Comparison of ENCODE assay signal across 8 cellular contexts in genomic region chr10:43647576-43647975, GRCh38. TPM values are rescaled to one million over a fixed set of nuclear protein-coding genes. Genes with fewer than 3 reads are reported as not detected.
A peak's percentile ranks its signal among the peaks of the same experiment; 100 is the strongest.
DNase-seq lines count a peak whose midpoint lies in the region; TF ChIP-seq lines count a peak whose summit lies in the region.

No MANE protein-coding gene starts in this region.

- H3K9ac ChIP-seq in BLaER1 treated with 17β-estradiol and CSF1 and Interleukin-3, amounts not matched to agents 10 nM and 100 nM, result peak overlapping the region; percentile 94 to 99 (median 98); a peak in 18 of 22 replicates

- no peaks in the 10 kb centered on the region for H4K20me1 ChIP-seq in BLaER1 treated with 17β-estradiol and CSF1 and Interleukin-3, amounts not matched to agents 10 nM and 100 nM

- DNase-seq in LHCN-M2 (ENCODE audit: low read depth) (peak; percentile 74), nephron progenitor cell (no peak), T-helper 9 cell (no peak), NCI-H2227 (lab: John Stamatoyannopoulos, UW; ENCODE audit: unreplicated experiment) (no peak), KBM-7 (no peak), CD1c-positive myeloid dendritic cell (ENCODE audit: extremely low spot score) (no peak)

- H3K4me2 ChIP-seq in BLaER1 treated with 17β-estradiol and CSF1 and Interleukin-3, amounts not matched to agents 10 nM and 100 nM, result peak overlapping the region; percentile 68 to 92 (median 83)

- peak overlapping the region; percentile 72 for H3K27ac Mint-ChIP-seq in dendritic cell treated with granulocyte-macrophage colony-stimulating factor and Interleukin-4, amounts not matched to agents 40 ng/mL and 50 ng/mL, for 4 days
- no peak overlapping the region for H3K27ac Mint-ChIP-seq in nephron progenitor cell

- peaks cover 43% of the 10 kb centered on the region for H3K9me3 Mint-ChIP-seq in dendritic cell treated with granulocyte-macrophage colony-stimulating factor and Interleukin-4, amounts not matched to agents 40 ng/mL and 50 ng/mL, for 4 days
- peaks cover 74% of the 10 kb centered on the region for H3K9me3 Mint-ChIP-seq in nephron progenitor cell

- no peak for TF ChIP-seq CTCF in nephron progenitor cell (IDR thresholded peaks at IDR 0.05)

- H3K27me3 Mint-ChIP-seq in dendritic cell treated with granulocyte-macrophage colony-stimulating factor and Interleukin-4, amounts not matched to agents 40 ng/mL and 50 ng/mL, for 4 days, result peaks cover 15% of the 10 kb centered on the region
- H3K27me3 Mint-ChIP-seq in nephron progenitor cell (ENCODE audit: low read depth, poor library complexity), result peaks cover 9% of the 10 kb centered on the region

- intact Hi-C loops in dendritic cell treated with granulocyte-macrophage colony-stimulating factor and Interleukin-4, amounts not matched to agents 40 ng/mL and 50 ng/mL, for 4 days (cut with micrococcal nuclease), result no loop called here

- peaks cover 0 to 6% (median 0%) of the 10 kb centered on the region in 11 experiments; a peak in 4 of 22 replicates for H3K27me3 ChIP-seq in BLaER1 treated with 17β-estradiol and CSF1 and Interleukin-3, amounts not matched to agents 10 nM and 100 nM

- H3K4me1 Mint-ChIP-seq in dendritic cell treated with granulocyte-macrophage colony-stimulating factor and Interleukin-4, amounts not matched to agents 40 ng/mL and 50 ng/mL, for 4 days (ENCODE audit: low read depth), result peaks cover 8% of the 10 kb centered on the region
- peaks cover 10% of the 10 kb centered on the region for H3K4me1 Mint-ChIP-seq in nephron progenitor cell

- H3K4me1 ChIP-seq in BLaER1 treated with 17β-estradiol and CSF1 and Interleukin-3, amounts not matched to agents 10 nM and 100 nM, result peaks cover 5 to 16% (median 13%) of the 10 kb centered on the region in 10 experiments; a peak in 17 of 20 replicates

- peaks cover 52 to 57% (median 54%) of the 10 kb centered on the region in 11 experiments for H3K9me3 ChIP-seq in BLaER1 treated with 17β-estradiol and CSF1 and Interleukin-3, amounts not matched to agents 10 nM and 100 nM (replicated peaks in 1 of 11)

- H3K4me3 ChIP-seq in BLaER1 treated with 17β-estradiol and CSF1 and Interleukin-3, amounts not matched to agents 10 nM and 100 nM, result peak overlapping the region; percentile 73 to 90 (median 81)

- H3K36me3 ChIP-seq in BLaER1 treated with 17β-estradiol and CSF1 and Interleukin-3, amounts not matched to agents 10 nM and 100 nM, result peaks cover 42 to 53% (median 51%) of the 10 kb centered on the region in 11 experiments

- H3K36me3 Mint-ChIP-seq in dendritic cell treated with granulocyte-macrophage colony-stimulating factor and Interleukin-4, amounts not matched to agents 40 ng/mL and 50 ng/mL, for 4 days (ENCODE audit: low read depth), result peaks cover 42% of the 10 kb centered on the region
- peaks cover 64% of the 10 kb centered on the region for H3K36me3 Mint-ChIP-seq in nephron progenitor cell (ENCODE audit: low read depth)

- peak overlapping the region; percentile 84 for H3K4me3 Mint-ChIP-seq in dendritic cell treated with granulocyte-macrophage colony-stimulating factor and Interleukin-4, amounts not matched to agents 40 ng/mL and 50 ng/mL, for 4 days
- peak overlapping the region; percentile 85 for H3K4me3 Mint-ChIP-seq in nephron progenitor cell

- in situ Hi-C loops in KBM-7 (cut with MboI; ENCODE audit: low pct_unique_long_range_greater_than_20kb, low sequenced_read_pairs), result no loop called here

- peak overlapping the region in 8 of 11 experiments; percentile 95 to 99 (median 98); a peak in 12 of 22 replicates for H3K27ac ChIP-seq in BLaER1 treated with 17β-estradiol and CSF1 and Interleukin-3, amounts not matched to agents 10 nM and 100 nM

RNA-seq across cellular contexts. Expression of gene ZNF32, which starts 1.1 kb away (rescaled TPM):
- total RNA-seq in LHCN-M2 (2014; rRNA removed), result 36.7 and 37.4 TPM in 2 replicates
- polyA plus RNA-seq in LHCN-M2 (2012), result 32.5 TPM

RNA-seq across cellular contexts. Expression of gene ZNF485, which starts 41.3 kb away (rescaled TPM):
- total RNA-seq in LHCN-M2 (2014; rRNA removed), result 6.2 and 6.4 TPM in 2 replicates
- 1.7 TPM for polyA plus RNA-seq in LHCN-M2 (2012)
